Comparison of ENCODE assay signal across 8 cellular contexts in the genomic region with DNA sequence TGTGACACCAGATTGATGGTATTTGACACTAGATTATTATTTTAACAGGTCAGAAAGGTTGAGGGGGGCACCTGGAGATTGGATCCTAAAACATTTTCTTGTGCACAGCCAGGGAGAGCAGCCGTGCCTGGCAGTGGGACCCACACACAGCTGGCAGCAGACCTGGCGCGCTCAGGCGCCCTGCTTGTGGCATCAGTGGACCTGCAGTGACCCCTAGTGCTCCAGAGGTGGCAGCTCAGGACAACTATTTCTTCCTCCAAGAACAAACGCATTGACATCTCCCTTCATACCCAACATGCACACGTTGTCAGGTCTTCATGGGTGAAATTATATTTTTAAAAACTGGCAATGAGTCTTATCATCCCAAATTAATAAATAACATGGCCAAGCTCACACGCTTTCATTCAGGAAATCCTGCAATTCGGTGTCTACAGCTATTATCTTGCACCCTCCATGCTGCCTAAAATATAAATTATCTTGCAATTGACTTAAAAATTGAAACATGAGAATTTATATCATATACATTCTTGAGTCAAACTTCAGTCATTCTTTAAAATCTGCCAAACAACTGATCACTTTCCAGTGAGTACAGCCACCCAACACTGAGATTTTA. TPM values are rescaled to one million over a fixed set of nuclear protein-coding genes. Genes with fewer than 3 reads are reported as not detected.
DNase-seq lines count a peak whose midpoint lies in the region; ATAC-seq, FAIRE-seq and TF ChIP-seq lines count a peak whose summit lies in the region.

No MANE protein-coding gene starts in this region.

- DNase-seq in AG04449 (ENCODE audit: low read depth, low spot score) (no peak), GM12864 (ENCODE audit: low read depth) (no peak), NCI-H2171 (lab: John Stamatoyannopoulos, UW) (peak; percentile 30), astrocyte (ENCODE audit: low read depth) (peak; percentile 23), kidney epithelial cell (ENCODE audit: low read depth) (peak; percentile 14), tibial artery (no peak)

- TF ChIP-seq CTCF in AG04449 (IDR thresholded peaks at IDR 0.05; ENCODE audit: insufficient read depth, low read length, missing control alignments) (peak; percentile 72), GM12864 (IDR thresholded peaks at IDR 0.05; ENCODE audit: low read depth, low read length, missing control alignments) (peak; percentile 88), astrocyte (IDR thresholded peaks at IDR 0.05; ENCODE audit: insufficient read depth, low read depth, low read length) (peak; percentile 90), kidney epithelial cell (IDR thresholded peaks at IDR 0.05; ENCODE audit: insufficient read depth, low read length, poor library complexity, severe bottlenecking) (peak; percentile 92), tibial artery (IDR thresholded peaks at IDR 0.05) (peak; percentile 17 to 18)

- ATAC-seq in HG02884 (IDR thresholded peaks at IDR 0.05; ENCODE audit: unreplicated experiment): peak; percentile 86
- ATAC-seq in HG02840 (IDR thresholded peaks at IDR 0.05; ENCODE audit: low FRiP score, unreplicated experiment): no peak

- H3K27me3 ChIP-seq in astrocyte (ENCODE audit: insufficient read depth, low read length): peaks cover 12% of the 10 kb centered on the region
- H3K27me3 ChIP-seq in kidney epithelial cell (ENCODE audit: control insufficient read depth, insufficient read depth, low read length): peaks cover 13% of the 10 kb centered on the region
- H3K27me3 ChIP-seq in tibial artery: no peaks in the 10 kb centered on the region

- CTCF ChIA-PET in AG04449 (lab: Yijun Ruan, JAX): interaction anchor here (1.3 to 2.0 kb wide), 2 partner anchors 10 to 1652 kb away, joined by 3 to 6 read pairs; no protein-coding TSS in a partner anchor

- H3K36me3 ChIP-seq in astrocyte (ENCODE audit: insufficient read depth, low read length) (no peaks in the 10 kb centered on the region), kidney epithelial cell (ENCODE audit: control insufficient read depth, insufficient read depth, low read length) (no peaks in the 10 kb centered on the region), tibial artery (no peaks in the 10 kb centered on the region)

- intact Hi-C loops in tibial artery (cut with DNase I; ENCODE audit: low total_unique reads): no loop called here

- H4K20me1 ChIP-seq in astrocyte (ENCODE audit: insufficient read depth, low read length): no peaks in the 10 kb centered on the region

- H3K27ac Mint-ChIP-seq in astrocyte (ENCODE audit: unreplicated experiment): no peak overlapping the region

- no peaks in the 10 kb centered on the region for H3K79me2 ChIP-seq in astrocyte (ENCODE audit: insufficient read depth, low read length)

- no peak overlapping the region for H3K9ac ChIP-seq in astrocyte (ENCODE audit: low read length)

- H3K9me3 ChIP-seq in astrocyte (ENCODE audit: insufficient read depth, low read depth, low read length) (no peaks in the 10 kb centered on the region), tibial artery (no peaks in the 10 kb centered on the region)

- peak overlapping the region; percentile 11 for H3K4me2 ChIP-seq in astrocyte (ENCODE audit: low read length)

- no peaks in the 10 kb centered on the region for H3K36me3 Mint-ChIP-seq in astrocyte (ENCODE audit: low read depth, unreplicated experiment)

- POLR2A ChIA-PET in AG04449 (lab: Yijun Ruan, JAX): no interaction called here

- H3K9me3 Mint-ChIP-seq in astrocyte (ENCODE audit: unreplicated experiment): peaks cover 26% of the 10 kb centered on the region

- H3K4me3 ChIP-seq in AG04449 (ENCODE audit: low read depth, low read length): no peak overlapping the region
- no peak overlapping the region for H3K4me3 ChIP-seq in GM12864 (ENCODE audit: low read depth, low read length)
- no peak overlapping the region for H3K4me3 ChIP-seq in astrocyte (ENCODE audit: insufficient read depth, low read depth, low read length)
- no peak overlapping the region for H3K4me3 ChIP-seq in kidney epithelial cell (ENCODE audit: low read depth, low read length)
- no peak overlapping the region for H3K4me3 ChIP-seq in tibial artery

- H3K4me1 ChIP-seq in astrocyte (ENCODE audit: insufficient read depth, low read length): no peaks in the 10 kb centered on the region
- H3K4me1 ChIP-seq in tibial artery: no peaks in the 10 kb centered on the region

- H3K27ac ChIP-seq in astrocyte (ENCODE audit: low read depth, low read length) (no peak overlapping the region), tibial artery (no peak overlapping the region)

- H2AFZ ChIP-seq in astrocyte (ENCODE audit: low read depth, low read length): no peak overlapping the region

- H3K4me3 Mint-ChIP-seq in astrocyte (ENCODE audit: unreplicated experiment): no peak overlapping the region

- H3K27me3 Mint-ChIP-seq in astrocyte (ENCODE audit: low read depth, unreplicated experiment): no peaks in the 10 kb centered on the region

- no peaks in the 10 kb centered on the region for H3K4me1 Mint-ChIP-seq in astrocyte (ENCODE audit: low read depth, unreplicated experiment)

- FAIRE-seq in astrocyte (lab: Jason Lieb, UNC): no peak

RNA-seq across cellular contexts. Expression of a gene that starts 7.7 kb away (rescaled TPM):
- total RNA-seq in astrocyte (not detected in 2 replicates), kidney epithelial cell (6.4 and 7.1 TPM in 2 replicates)

Comparison
In these comparisons a context has a peak if more than half of its experiments do, and no peak if none do; other contexts are left out.
1. DNase-seq: peak in NCI-H2171 (single experiment), astrocyte (single experiment) and kidney epithelial cell (single experiment); none in AG04449 (single experiment), GM12864 (single experiment) and tibial artery (0 of 2).
2. CTCF ChIP-seq: peak in every context shown above with its lines; median percentile 92 in kidney epithelial cell; 90 in astrocyte; 88 in GM12864; 72 in AG04449; 18 in tibial artery.